ENCODE assay signal across 17 cellular contexts in genomic region chr17:64387145-64387473, GRCh38. TPM values are rescaled to one million over a fixed set of nuclear protein-coding genes. Genes with fewer than 3 reads are reported as not detected.
A peak's percentile ranks its signal among the peaks of the same experiment; 100 is the strongest.
DNase-seq lines count a peak whose midpoint lies in the region; ATAC-seq and TF ChIP-seq lines count a peak whose summit lies in the region.
"Had no signal": no experiment of that assay in that cellular context is flagged by ENCODE, and none has a peak within 500 bp of the region (broad histone marks: within the 10 kb centered on the region; RNA-seq: fewer than 3 reads in every experiment).

No MANE protein-coding gene starts in this region.

- CTCF ChIA-PET in CD8-positive, alpha-beta memory T cell (lab: Charles Lee) = no interaction called here

- H3K36me3 Mint-ChIP-seq in CD8-positive, alpha-beta memory T cell = peaks cover 6 to 62% (median 11%) of the 10 kb centered on the region in 3 donors
- H3K36me3 Mint-ChIP-seq in activated naive CD8-positive, alpha-beta T cell = peaks cover 23% of the 10 kb centered on the region
- H3K36me3 Mint-ChIP-seq in immature natural killer cell = peaks cover 0 to 11% (median 7%) of the 10 kb centered on the region in 3 donors

- H3K4me3 ChIP-seq in CD8-positive, alpha-beta memory T cell (ENCODE audit: low read length) = no peak overlapping the region
- peak overlapping the region in 5 of 8 donors; percentile 35 to 64 (median 45) for H3K4me3 ChIP-seq in spleen

- intact Hi-C loops in spleen (cut with DNase I; ENCODE audit: low total_unique reads) = no loop called here

- no peak for TF ChIP-seq CTCF in spleen (IDR thresholded peaks at IDR 0.05 in 8 of 11, conservative IDR thresholded peaks at IDR 0.05 in 3 of 11)

- no peaks in the 10 kb centered on the region for H3K9me3 Mint-ChIP-seq in CD8-positive, alpha-beta memory T cell
- H3K9me3 Mint-ChIP-seq in activated naive CD8-positive, alpha-beta T cell (ENCODE audit: low read depth) = no peaks in the 10 kb centered on the region
- H3K9me3 Mint-ChIP-seq in immature natural killer cell = no peaks in the 10 kb centered on the region

- TF ChIP-seq POLR2A in spleen (IDR thresholded peaks at IDR 0.05) = no peak

- POLR2A ChIA-PET in CD8-positive, alpha-beta memory T cell (lab: Charles Lee) = no interaction called here

- peak overlapping the region in 7 of 8 donors; percentile 40 to 97 (median 82) for H3K27ac Mint-ChIP-seq in CD8-positive, alpha-beta memory T cell
- peak overlapping the region; percentile 97 for H3K27ac Mint-ChIP-seq in activated naive CD8-positive, alpha-beta T cell
- peak overlapping the region; percentile 78 to 89 (median 86) for H3K27ac Mint-ChIP-seq in immature natural killer cell

- H3K4me1 Mint-ChIP-seq in CD8-positive, alpha-beta memory T cell = peaks cover 70 to 80% (median 74%) of the 10 kb centered on the region in 3 donors
- H3K4me1 Mint-ChIP-seq in activated naive CD8-positive, alpha-beta T cell (ENCODE audit: low read depth) = peaks cover 90% of the 10 kb centered on the region
- H3K4me1 Mint-ChIP-seq in immature natural killer cell = peaks cover 86 to 92% of the 10 kb centered on the region in 2 donors

- H3K9me3 ChIP-seq in CD8-positive, alpha-beta memory T cell (ENCODE audit: low read length) = no peaks in the 10 kb centered on the region
- H3K9me3 ChIP-seq in spleen = no peaks in the 10 kb centered on the region

- H3K27me3 Mint-ChIP-seq in CD8-positive, alpha-beta memory T cell = no peaks in the 10 kb centered on the region
- no peaks in the 10 kb centered on the region for H3K27me3 Mint-ChIP-seq in activated naive CD8-positive, alpha-beta T cell
- H3K27me3 Mint-ChIP-seq in immature natural killer cell (ENCODE audit: low read depth in 3 of 3) = peaks cover 0 to 21% (median 12%) of the 10 kb centered on the region in 3 donors

- H3K27me3 ChIP-seq in CD8-positive, alpha-beta memory T cell (ENCODE audit: insufficient read depth, low read length, poor library complexity, severe bottlenecking) = no peaks in the 10 kb centered on the region
- H3K27me3 ChIP-seq in spleen (replicated peaks in 1 of 7) = no peaks in the 10 kb centered on the region

- peak overlapping the region in 3 of 7 donors; percentile 37 to 87 (median 76) for H3K4me3 Mint-ChIP-seq in CD8-positive, alpha-beta memory T cell
- peak overlapping the region; percentile 72 for H3K4me3 Mint-ChIP-seq in activated naive CD8-positive, alpha-beta T cell
- H3K4me3 Mint-ChIP-seq in immature natural killer cell = peak overlapping the region; percentile 64 to 84 (median 79)

- no peaks in the 10 kb centered on the region for H3K36me3 ChIP-seq in CD8-positive, alpha-beta memory T cell (ENCODE audit: insufficient read depth, low read length)
- H3K36me3 ChIP-seq in spleen = peaks cover 0 to 54% (median 5%) of the 10 kb centered on the region in 6 donors

- no peak for ATAC-seq in GM19455 (IDR thresholded peaks at IDR 0.05; ENCODE audit: unreplicated experiment)
- no peak for ATAC-seq in HG03039 (IDR thresholded peaks at IDR 0.05; ENCODE audit: unreplicated experiment)

- peaks cover 62% of the 10 kb centered on the region for H3K4me1 ChIP-seq in CD8-positive, alpha-beta memory T cell (ENCODE audit: insufficient read depth, low read length)
- peaks cover 24 to 100% (median 92%) of the 10 kb centered on the region in 6 donors for H3K4me1 ChIP-seq in spleen

- 60 to 67% (median 64%) methylated on average over 9 of the region's 9 CpGs for WGBS in spleen, 5 donors

- no peak overlapping the region for H3K27ac ChIP-seq in CD8-positive, alpha-beta memory T cell (ENCODE audit: low read depth, low read length)
- peak overlapping the region in 7 of 8 donors; percentile 91 to 98 (median 94) for H3K27ac ChIP-seq in spleen

- DNase-seq in CD8-positive, alpha-beta memory T cell = no peak
- no peak for DNase-seq in immature natural killer cell
- peak; percentile 41 for DNase-seq in spleen
- DNase-seq in DMS153 (lab: John Stamatoyannopoulos, UW) = no peak
- no peak for DNase-seq in NCI-H1436 (lab: John Stamatoyannopoulos, UW)
- DNase-seq: activated CD8-positive, alpha-beta memory T cell treated with anti-CD3 and anti-CD28 coated beads for 24 hours; activated naive CD4-positive, alpha-beta T cell; cerebellar nuclear complex; EL; erythroblast; hippocampal formation; MM.1S; NCI-H2081 treated with DMSO at 0.1 percent for 48 hours; nucleus accumbens had no signal

RNA-seq across cellular contexts. Expression of gene PECAM1, which starts 3.6 kb away (rescaled TPM):
- 10 to 100 TPM; 42.7 to 45.7 TPM for total RNA-seq in CD8-positive, alpha-beta memory T cell
- polyA plus RNA-seq in CD8-positive, alpha-beta memory T cell = 130 TPM
- 10 to 100 TPM; 39.2 to 60.8 (median 53.4) TPM for polyA plus RNA-seq in immature natural killer cell
- 100 to 1,000 TPM; 184 to 318 (median 215) TPM for total RNA-seq in spleen
- polyA plus RNA-seq in spleen = 10 to 100 TPM; 18.5 to 30.3 (median 21.0) TPM
